ENCODE assay signal across 16 cellular contexts in genomic region chr12:13254311-13254710, GRCh38. TPM values are rescaled to one million over a fixed set of nuclear protein-coding genes. Genes with fewer than 3 reads are reported as not detected.
A peak's percentile ranks its signal among the peaks of the same experiment; 100 is the strongest.
DNase-seq lines count a peak whose midpoint lies in the region; ATAC-seq, FAIRE-seq and TF ChIP-seq lines count a peak whose summit lies in the region.
"Had no signal": no experiment of that assay in that cellular context is flagged by ENCODE, and none has a peak within 500 bp of the region (broad histone marks: within the 10 kb centered on the region; RNA-seq: fewer than 3 reads in every experiment).

No MANE protein-coding gene starts in this region.

- H3K4me3 ChIP-seq in K562, result no peak overlapping the region
- H3K4me3 ChIP-seq: PC-9 had no signal

- TF ChIP-seq EP300 in Ishikawa (IDR thresholded peaks at IDR 0.05; ENCODE audit: borderline replicate concordance), result no peak
- no peak for TF ChIP-seq EP300 in K562 (IDR thresholded peaks at IDR 0.05; ENCODE audit: low read length)

- H4K20me1 ChIP-seq in K562 (replicated peaks; ENCODE audit: control insufficient read depth, insufficient read depth, low read length), result no peaks in the 10 kb centered on the region

- TF ChIP-seq CTCF in K562 (IDR thresholded peaks at IDR 0.05 in 2 of 3, conservative IDR thresholded peaks at IDR 0.05 in 1 of 3; ENCODE audit: insufficient read depth in 2 of 3, low read depth in 1 of 3, low read length in 3 of 3), result no peak

- no peaks in the 10 kb centered on the region for H3K9me3 ChIP-seq in K562 (replicated peaks; ENCODE audit: control insufficient read depth, insufficient read depth, low read depth, low read length)

- no peak overlapping the region for H3K4me2 ChIP-seq in K562 (ENCODE audit: insufficient read depth, low read length)
- H3K4me2 ChIP-seq: PC-9 had no signal

- H3K4me1 ChIP-seq in K562 (replicated peaks in 1 of 2; ENCODE audit: control insufficient read depth in 2 of 2, insufficient read depth in 2 of 2, low read length in 2 of 2), result peaks cover 0 to 3% of the 10 kb centered on the region in 2 experiments; a peak in 1 of 5 replicates

- POLR2A ChIA-PET in K562 (lab: Yijun Ruan, JAX), result no interaction called here

- CTCF ChIA-PET in K562 (lab: Yijun Ruan, JAX; ENCODE audit: low intra/inter-chr PET ratio), result no interaction called here

- no peaks in the 10 kb centered on the region; a peak in 1 of 5 replicates for H3K27me3 ChIP-seq in K562 (ENCODE audit: control insufficient read depth in 2 of 2, insufficient read depth in 2 of 2, low read length in 2 of 2)

- H3K9ac ChIP-seq in K562 (ENCODE audit: insufficient read depth in 1 of 2, low read depth in 2 of 2, low read length in 2 of 2), result no peak overlapping the region

- H3K27ac ChIP-seq in K562 (ENCODE audit: extremely low read depth, low read depth, low read length), result no peak overlapping the region
- H3K27ac ChIP-seq: PC-9 had no signal

- H3K9me1 ChIP-seq in K562 (ENCODE audit: control insufficient read depth, insufficient read depth, low read length), result no peaks in the 10 kb centered on the region

- ATAC-seq in K562, result no peak

- BruUV-seq in K562 (replicated peaks; lab: Mats Ljungman, UMichigan), result no TSS peak

- TF ChIP-seq POLR2A in K562 (conservative IDR thresholded peaks at IDR 0.05), result no peak

- TF ChIP-seq RAD21 in Ishikawa (IDR thresholded peaks at IDR 0.05; ENCODE audit: low read depth) (no peak), K562 (CRISPR knock-in tag; conservative IDR thresholded peaks at IDR 0.05 in 1 of 2, IDR thresholded peaks at IDR 0.05 in 1 of 2) (no peak)

- no peak overlapping the region for H2AFZ ChIP-seq in K562 (ENCODE audit: low read depth, low read length)
- H2AFZ ChIP-seq: PC-9 had no signal

- DNase-seq in K562 (ENCODE audit: extremely low read depth in 1 of 4, low spot score in 3 of 4) (no peak), left kidney (ENCODE audit: low read depth, low spot score) (peak; percentile 21), urothelium cell line (ENCODE audit: low spot score) (no peak), posterior vena cava (ENCODE audit: low spot score) (no peak), UCSD-AML1 (lab: John Stamatoyannopoulos, UW; ENCODE audit: unreplicated experiment) (no peak)
- no peak for DNase-seq in activated CD4-positive, alpha-beta T cell treated with anti-CD3 and anti-CD28 coated beads, Interleukin-2, amount 50 U/mL, for 4 hours
- DNase-seq: Calu3; CD4-positive, CD25-positive, alpha-beta regulatory T cell; KG1; NCI-H1092 treated with DMSO at 0.1 percent for 48 hours; NCI-H1694 treated with DMSO at 0.1 percent for 48 hours; NCI-H2171; NCI-H446 treated with DMSO at 0.1 percent for 48 hours; NCI-H748 treated with DMSO at 0.1 percent for 48 hours; PC-9 had no signal

- in situ Hi-C loops in K562 (cut with MboI), result no loop called here

- WGBS in K562 (ENCODE audit: insufficient coverage, low coverage, missing lambda C conversion rate), result 7% methylated on average over 5 of the region's 5 CpGs

- FAIRE-seq in K562 (lab: Jason Lieb, UNC), result peak; percentile 6
- peak; percentile 53 for FAIRE-seq in urothelium cell line (lab: Jason Lieb, UNC)

- H3K36me3 ChIP-seq in K562 (ENCODE audit: control insufficient read depth, insufficient read depth, low read length), result no peaks in the 10 kb centered on the region

- intact Hi-C loops in K562 (cut with micrococcal nuclease) (loop anchor here (10.0 kb wide), 1 partner anchor 70 kb away; no protein-coding TSS in a partner anchor), posterior vena cava (cut with DNase I) (no loop called here)

- no peaks in the 10 kb centered on the region for H3K79me2 ChIP-seq in K562 (ENCODE audit: control insufficient read depth, insufficient read depth, low read length)

TF ChIP-seq in Ishikawa, 13 proteins besides CTCF, POLR2A, EP300 and RAD21 (continues in another document):
- TF ChIP-seq NFIC (IDR thresholded peaks at IDR 0.05) (no peak), EGR1 (IDR thresholded peaks at IDR 0.05) (no peak), FOXM1 (IDR thresholded peaks at IDR 0.05; ENCODE audit: borderline replicate concordance, low read depth) (peak; percentile 32; the same call in 1 of the 2 replicates), TAF1 (IDR thresholded peaks at IDR 0.05; ENCODE audit: low read depth) (no peak), REST (IDR thresholded peaks at IDR 0.05; ENCODE audit: low read depth) (no peak), ZBTB7A (IDR thresholded peaks at IDR 0.05; ENCODE audit: low read depth) (no peak)

TF ChIP-seq in K562, 482 proteins besides CTCF, POLR2A, EP300 and RAD21 (continues in another document):
- TF ChIP-seq KAT7 (CRISPR knock-in tag; IDR thresholded peaks at IDR 0.05; ENCODE audit: borderline replicate concordance) (no peak), TAF1 (IDR thresholded peaks at IDR 0.05; ENCODE audit: control insufficient read depth, extremely low read depth, insufficient read depth, low read length, severe bottlenecking) (no peak), THRB (CRISPR knock-in tag; conservative IDR thresholded peaks at IDR 0.05) (no peak), RBM17 (IDR thresholded peaks at IDR 0.05; ENCODE audit: borderline replicate concordance, low read depth, low read length) (no peak), DEAF1 (CRISPR knock-in tag; IDR thresholded peaks at IDR 0.05) (no peak), MECOM (CRISPR knock-in tag; IDR thresholded peaks at IDR 0.05) (no peak), NR2F6 (CRISPR knock-in tag; IDR thresholded peaks at IDR 0.05) (no peak), ZNF274 (IDR thresholded peaks at IDR 0.05; ENCODE audit: borderline replicate concordance, low read depth, low read length) (no peak)

RNA-seq across cellular contexts. Expression of gene EMP1, which starts 57.8 kb away (rescaled TPM):
- total RNA-seq in K562 (2011; cell fraction: chromatin; rRNA removed; ENCODE audit: low replicate concordance), result not detected in 2 replicates
- total RNA-seq in K562 (2011; cell fraction: nucleolus; rRNA removed), result 0.17 TPM in 1 of 2 replicates, not detected in the other
- not detected in 2 replicates for total RNA-seq in K562 (2011; cell fraction: nucleoplasm; rRNA removed)
- not detected in 2 replicates for total RNA-seq in K562 (2014; rRNA removed)
- not detected in 2 replicates for total RNA-seq in K562 (2014; rRNA removed; fragmentation: Illumina TruSeq; extraction: Trizol)
- not detected in 2 replicates for total RNA-seq in K562 (2015; rRNA removed; fragmentation: Illumina TruSeq; extraction: Trizol)
- 0.47 and 0.60 TPM in 2 replicates for total RNA-seq in K562 (2021)
- 0.10 and 0.12 TPM in 2 replicates for polyA plus RNA-seq in K562 (2011; rRNA removed)
- 0.18 TPM in 1 of 2 replicates, not detected in the other for polyA plus RNA-seq in K562 (2011; cell fraction: cytosol; rRNA removed)
- polyA plus RNA-seq in K562 (2011; cell fraction: nucleus; rRNA removed), result 0.20 and 0.31 TPM in 2 replicates
- polyA plus RNA-seq in K562 (2012), result 0.24 TPM in 1 of 2 replicates, not detected in the other
- not detected in 2 replicates for polyA plus RNA-seq in K562 (2014; fragmentation: Illumina TruSeq; extraction: Trizol)
- not detected for polyA plus RNA-seq in K562 (2014; fragmentation: Nextera tagmentation; extraction: Ambion mirVana)
- 0.03 TPM in 1 of 2 replicates, not detected in the other for polyA plus RNA-seq in K562 (2014; rRNA removed)
- polyA minus RNA-seq in K562 (2011; rRNA and poly(A)+ RNA removed), result 0.54 TPM in 1 of 2 replicates, not detected in the other
- polyA minus RNA-seq in K562 (2011; cell fraction: cytosol; rRNA and poly(A)+ RNA removed), result not detected in 2 replicates
- 0.11 and 0.27 TPM in 2 replicates for polyA minus RNA-seq in K562 (2011; cell fraction: nucleus; rRNA and poly(A)+ RNA removed)
- 100 to 1,000 TPM; 596 to 746 TPM for total RNA-seq in posterior vena cava

Comparison
In these comparisons a context has a peak if more than half of its experiments do, and no peak if none do; other contexts are left out.
1. RNA of gene EMP1, which starts 57.8 kb away (total RNA-seq): 596 to 746 TPM in posterior vena cava; 0.17 to 0.60 TPM in K562; every median in the first group is over 100 times any median in the second.